Comparison of ENCODE assay signal across 8 cellular contexts in genomic region chr1:203325418-203326091, GRCh38. TPM values are rescaled to one million over a fixed set of nuclear protein-coding genes. Genes with fewer than 3 reads are reported as not detected.
DNase-seq lines count a peak whose midpoint lies in the region; ATAC-seq and TF ChIP-seq lines count a peak whose summit lies in the region.

No MANE protein-coding gene starts in this region.

- peak overlapping the region; percentile 33 for H3K4me3 Mint-ChIP-seq in activated CD4-positive, alpha-beta memory T cell treated with anti-CD3 and anti-CD28 coated beads, Interleukin-2, amount 10 ng/mL, durations not matched to agents 7 days and 5 days

- WGBS in suprapubic skin = 58% methylated on average over 13 of the region's 13 CpGs

- no peaks in the 10 kb centered on the region for H3K27me3 Mint-ChIP-seq in activated CD4-positive, alpha-beta memory T cell treated with anti-CD3 and anti-CD28 coated beads, Interleukin-2, amount 10 ng/mL, durations not matched to agents 7 days and 5 days

- no peak for TF ChIP-seq EP300 in suprapubic skin (IDR thresholded peaks at IDR 0.05)

- no peaks in the 10 kb centered on the region for H3K36me3 Mint-ChIP-seq in activated CD4-positive, alpha-beta memory T cell treated with anti-CD3 and anti-CD28 coated beads, Interleukin-2, amount 10 ng/mL, durations not matched to agents 7 days and 5 days (ENCODE audit: low read depth)

- POLR2A ChIA-PET in activated CD4-positive, alpha-beta memory T cell treated with anti-CD3 and anti-CD28 coated beads, Interleukin-2, amount 10 ng/mL, durations not matched to agents 7 days and 5 days (lab: Charles Lee) = interaction anchor here (1.2 to 10.2 kb wide), 8 partner anchors 9 to 301 kb away, joined by 4 to 433 read pairs (median 50); partner anchors contain the start of gene BTG2

- H3K27ac Mint-ChIP-seq in activated CD4-positive, alpha-beta memory T cell treated with anti-CD3 and anti-CD28 coated beads, Interleukin-2, amount 10 ng/mL, durations not matched to agents 7 days and 5 days = peak overlapping the region; percentile 47

- H3K36me3 ChIP-seq in suprapubic skin = no peaks in the 10 kb centered on the region

- H3K9me3 Mint-ChIP-seq in activated CD4-positive, alpha-beta memory T cell treated with anti-CD3 and anti-CD28 coated beads, Interleukin-2, amount 10 ng/mL, durations not matched to agents 7 days and 5 days = no peaks in the 10 kb centered on the region

- H3K27me3 ChIP-seq in layer of hippocampus (ENCODE audit: control insufficient read depth, insufficient read depth, low read length) = no peaks in the 10 kb centered on the region
- H3K27me3 ChIP-seq in suprapubic skin = no peaks in the 10 kb centered on the region

- peaks cover 80% of the 10 kb centered on the region for H3K4me1 Mint-ChIP-seq in activated CD4-positive, alpha-beta memory T cell treated with anti-CD3 and anti-CD28 coated beads, Interleukin-2, amount 10 ng/mL, durations not matched to agents 7 days and 5 days

- no peak for TF ChIP-seq POLR2A in suprapubic skin (IDR thresholded peaks at IDR 0.05)

- TF ChIP-seq CTCF in suprapubic skin (IDR thresholded peaks at IDR 0.05) = no peak
- TF ChIP-seq CTCF in foreskin fibroblast (IDR thresholded peaks at IDR 0.05; ENCODE audit: low read depth, low read length) = no peak

- DNase-seq in COLO668 (lab: John Stamatoyannopoulos, UW; ENCODE audit: unreplicated experiment) (peak; percentile 93), NAMALWA (ENCODE audit: low spot score) (peak; percentile 77), suprapubic skin (ENCODE audit: low spot score in 2 of 2) (peak in 1 of 2 donors; percentile 80), foreskin fibroblast (no peak)
- no peak for DNase-seq in activated CD4-positive, alpha-beta memory T cell treated with anti-CD3 and anti-CD28 coated beads, Interleukin-2, amount 10 ng/mL, durations not matched to agents 7 days and 5 days
- no peak for DNase-seq in stimulated activated CD4-positive, alpha-beta T cell treated with anti-CD3 and anti-CD28 coated beads, Interleukin-1b, Interleukin-23, amount 100 ng/mL, for 48 hours

- CTCF ChIA-PET in activated CD4-positive, alpha-beta memory T cell treated with anti-CD3 and anti-CD28 coated beads, Interleukin-2, amount 10 ng/mL, durations not matched to agents 7 days and 5 days (lab: Charles Lee) = interaction anchor here (0.7 to 12.4 kb wide), 12 partner anchors 12 to 162 kb away, joined by 3 to 238 read pairs (median 6); partner anchors contain the start of gene BTG2

- no peaks in the 10 kb centered on the region for H3K9me3 ChIP-seq in suprapubic skin

- H3K27ac ChIP-seq in layer of hippocampus (ENCODE audit: low read depth, low read length) (peak overlapping the region; percentile 96), suprapubic skin (peak overlapping the region; percentile 66)

- no peak for ATAC-seq in HG03097 (IDR thresholded peaks at IDR 0.05; ENCODE audit: low FRiP score, unreplicated experiment)

- H3K4me1 ChIP-seq in suprapubic skin = peaks cover 77% of the 10 kb centered on the region

- H3K4me3 ChIP-seq in suprapubic skin = no peak overlapping the region
- no peak overlapping the region for H3K4me3 ChIP-seq in foreskin fibroblast (ENCODE audit: low read depth in 1 of 2, low read length in 2 of 2)

RNA-seq across cellular contexts. Expression of gene BTG2, which starts 20.2 kb away (rescaled TPM):
- total RNA-seq in activated CD4-positive, alpha-beta memory T cell treated with anti-CD3 and anti-CD28 coated beads, Interleukin-2, amount 10 ng/mL, durations not matched to agents 7 days and 5 days = 100 to 1,000 TPM; 116 TPM
- 100 to 1,000 TPM; 160 to 319 (median 193) TPM for total RNA-seq in suprapubic skin

RNA-seq across cellular contexts. Expression of gene FMOD, which starts 25.4 kb away (rescaled TPM):
- total RNA-seq in activated CD4-positive, alpha-beta memory T cell treated with anti-CD3 and anti-CD28 coated beads, Interleukin-2, amount 10 ng/mL, durations not matched to agents 7 days and 5 days = under 1 TPM; 0.23 to 0.45 TPM
- 10 to 100 TPM; 13.3 to 36.6 (median 22.9) TPM for total RNA-seq in suprapubic skin

Comparison
In these comparisons a context has a peak if more than half of its experiments do, and no peak if none do; other contexts are left out.
1. DNase-seq: peak in COLO668 (single experiment) and NAMALWA (single experiment); none in activated CD4-positive, alpha-beta memory T cell treated with anti-CD3 and anti-CD28 coated beads, Interleukin-2, amount 10 ng/mL, durations not matched to agents 7 days and 5 days (single experiment), foreskin fibroblast (0 of 2) and stimulated activated CD4-positive, alpha-beta T cell treated with anti-CD3 and anti-CD28 coated beads, Interleukin-1b, Interleukin-23, amount 100 ng/mL, for 48 hours (single experiment).
2. RNA of gene FMOD, which starts 25.4 kb away (total RNA-seq): 13.3 to 36.6 TPM in suprapubic skin; 0.23 to 0.45 TPM in activated CD4-positive, alpha-beta memory T cell treated with anti-CD3 and anti-CD28 coated beads, Interleukin-2, amount 10 ng/mL, durations not matched to agents 7 days and 5 days; every median in the first group is over 4 times any median in the second.